8 cellular contexts compared by ENCODE assay signal in genomic region chr1:32014199-32014936, GRCh38. TPM values are rescaled to one million over a fixed set of nuclear protein-coding genes. Genes with fewer than 3 reads are reported as not detected.
DNase-seq lines count a peak whose midpoint lies in the region; ATAC-seq and TF ChIP-seq lines count a peak whose summit lies in the region.

No MANE protein-coding gene starts in this region.

- peak overlapping the region; percentile 97 to 100 (median 100) for H3K27ac ChIP-seq in heart left ventricle
- peak overlapping the region; percentile 92 for H3K27ac ChIP-seq in parathyroid adenoma
- peak overlapping the region; percentile 95 to 98 for H3K27ac ChIP-seq in uterus

- H3K36me3 ChIP-seq in heart left ventricle (peaks cover 0 to 10% (median 0%) of the 10 kb centered on the region in 9 donors), parathyroid adenoma (ENCODE audit: control insufficient read depth, insufficient read depth, low read length) (no peaks in the 10 kb centered on the region), uterus (no peaks in the 10 kb centered on the region)

- peak overlapping the region; percentile 93 for H3K4me2 ChIP-seq in parathyroid adenoma (ENCODE audit: low read length)

- H3K4me3 Mint-ChIP-seq in activated naive CD8-positive, alpha-beta T cell treated with anti-CD3 and anti-CD28 coated beads, Interleukin-2, amount 10 ng/mL, durations not matched to agents 7 days and 5 days: peak overlapping the region; percentile 98

- 0% methylated on average over 35 to 54 of the region's 54 CpGs for WGBS in heart left ventricle, 4 donors

- H3K4me1 Mint-ChIP-seq in activated naive CD8-positive, alpha-beta T cell treated with anti-CD3 and anti-CD28 coated beads, Interleukin-2, amount 10 ng/mL, durations not matched to agents 7 days and 5 days: peaks cover 29% of the 10 kb centered on the region

- peak overlapping the region; percentile 35 for H2AFZ ChIP-seq in parathyroid adenoma

- H3K4me3 ChIP-seq in AG09309 (ENCODE audit: control insufficient read depth, low read depth, low read length) (peak overlapping the region; percentile 91), heart left ventricle (peak overlapping the region; percentile 84 to 100 (median 97)), parathyroid adenoma (ENCODE audit: low read depth, low read length) (peak overlapping the region; percentile 92), uterus (peak overlapping the region; percentile 59 to 90)

- H3K9me3 Mint-ChIP-seq in activated naive CD8-positive, alpha-beta T cell treated with anti-CD3 and anti-CD28 coated beads, Interleukin-2, amount 10 ng/mL, durations not matched to agents 7 days and 5 days: no peaks in the 10 kb centered on the region

- peak; percentile 18 for ATAC-seq in GM18858 (IDR thresholded peaks at IDR 0.05; ENCODE audit: unreplicated experiment)
- ATAC-seq in HG03135 (IDR thresholded peaks at IDR 0.05; ENCODE audit: unreplicated experiment): peak; percentile 28
- peak; percentile 7 for ATAC-seq in activated naive CD8-positive, alpha-beta T cell treated with anti-CD3 and anti-CD28 coated beads, Interleukin-2, amount 10 ng/mL, durations not matched to agents 7 days and 5 days (ENCODE audit: low read depth)
- ATAC-seq in heart left ventricle: peak in 3 of 4 donors; percentile 17 to 48 (median 40)

- intact Hi-C loops in heart left ventricle (cut with DNase I) (no loop called here), uterus (cut with DNase I; ENCODE audit: low total_unique reads) (no loop called here)

- H3K4me1 ChIP-seq in heart left ventricle (peaks cover 2 to 50% (median 35%) of the 10 kb centered on the region in 12 donors), parathyroid adenoma (peaks cover 3% of the 10 kb centered on the region), uterus (peaks cover 0 to 4% of the 10 kb centered on the region in 2 donors)

- no peak for DNase-seq in AG09309 (ENCODE audit: low read depth)
- DNase-seq in RKO (ENCODE audit: low spot score): peak; percentile 62
- peak; percentile 61 for DNase-seq in activated naive CD8-positive, alpha-beta T cell treated with anti-CD3 and anti-CD28 coated beads, Interleukin-2, amount 10 ng/mL, durations not matched to agents 7 days and 5 days
- peak; percentile 48 to 77 (median 57) for DNase-seq in heart left ventricle
- peak; percentile 42 to 49 for DNase-seq in uterus

- H3K27me3 Mint-ChIP-seq in activated naive CD8-positive, alpha-beta T cell treated with anti-CD3 and anti-CD28 coated beads, Interleukin-2, amount 10 ng/mL, durations not matched to agents 7 days and 5 days: no peaks in the 10 kb centered on the region

- peak overlapping the region; percentile 96 for H3K27ac Mint-ChIP-seq in activated naive CD8-positive, alpha-beta T cell treated with anti-CD3 and anti-CD28 coated beads, Interleukin-2, amount 10 ng/mL, durations not matched to agents 7 days and 5 days

- no peak overlapping the region for H3K9ac ChIP-seq in parathyroid adenoma

- POLR2A ChIA-PET in activated naive CD8-positive, alpha-beta T cell treated with anti-CD3 and anti-CD28 coated beads, Interleukin-2, amount 10 ng/mL, durations not matched to agents 7 days and 5 days (lab: Charles Lee): interaction anchor here (0.5 to 3.9 kb wide), 16 partner anchors 9 to 718 kb away, joined by 3 to 22 read pairs (median 4); partner anchors contain the start of genes KPNA6, PEF1, PTP4A2 and SNRNP40

- H3K9me3 ChIP-seq in heart left ventricle (no peaks in the 10 kb centered on the region), parathyroid adenoma (ENCODE audit: control insufficient read depth, low read length) (no peaks in the 10 kb centered on the region), uterus (no peaks in the 10 kb centered on the region)

- H3K27me3 ChIP-seq in heart left ventricle: no peaks in the 10 kb centered on the region
- H3K27me3 ChIP-seq in parathyroid adenoma (ENCODE audit: control insufficient read depth, insufficient read depth, low read length): no peaks in the 10 kb centered on the region
- H3K27me3 ChIP-seq in uterus: no peaks in the 10 kb centered on the region

- TF ChIP-seq CTCF in AG09309 (IDR thresholded peaks at IDR 0.05; ENCODE audit: control insufficient read depth, insufficient read depth, low read depth, low read length, missing control alignments) (no peak), heart left ventricle (IDR thresholded peaks at IDR 0.05) (peak in 1 of 12 donors; percentile 8), parathyroid adenoma (IDR thresholded peaks at IDR 0.05) (no peak), uterus (IDR thresholded peaks at IDR 0.05) (no peak)

- peaks cover 26% of the 10 kb centered on the region for H3K79me2 ChIP-seq in parathyroid adenoma

- TF ChIP-seq POLR2A in heart left ventricle (IDR thresholded peaks at IDR 0.05): no peak
- TF ChIP-seq POLR2A in uterus (IDR thresholded peaks at IDR 0.05): peak in 1 of 2 donors; percentile 24

- peaks cover 10% of the 10 kb centered on the region for H3K36me3 Mint-ChIP-seq in activated naive CD8-positive, alpha-beta T cell treated with anti-CD3 and anti-CD28 coated beads, Interleukin-2, amount 10 ng/mL, durations not matched to agents 7 days and 5 days

RNA-seq across cellular contexts. Expression of gene KHDRBS1, which starts 0.7 kb away (rescaled TPM):
- total RNA-seq in activated naive CD8-positive, alpha-beta T cell treated with anti-CD3 and anti-CD28 coated beads, Interleukin-2, amount 10 ng/mL, durations not matched to agents 7 days and 5 days: 100 to 1,000 TPM; 162 TPM
- total RNA-seq in heart left ventricle (10 to 100 TPM; 45.2 to 79.3 (median 68.5) TPM), uterus (100 to 1,000 TPM in 2 of 4 donors, 10 to 100 TPM in 2; 40.9 to 142 (median 96.5) TPM)
- 10 to 100 TPM; 33.0 to 58.6 TPM for polyA plus RNA-seq in heart left ventricle

RNA-seq across cellular contexts. Expression of gene TMEM39B, which starts 58.4 kb away (rescaled TPM):
- total RNA-seq in activated naive CD8-positive, alpha-beta T cell treated with anti-CD3 and anti-CD28 coated beads, Interleukin-2, amount 10 ng/mL, durations not matched to agents 7 days and 5 days: 10 to 100 TPM; 27.1 to 28.4 TPM
- total RNA-seq in heart left ventricle (10 to 100 TPM in 1 of 9 donors, 1 to 10 TPM in 8; 2.7 to 15.1 (median 6.3) TPM), uterus (10 to 100 TPM in 1 of 4 donors, 1 to 10 TPM in 2, under 1 TPM in 1; 0.88 to 22.4 (median 3.6) TPM)
- polyA plus RNA-seq in heart left ventricle: 1 to 10 TPM; 4.5 to 6.8 TPM
